Comparison of ENCODE assay signal across 8 cellular contexts in genomic region chr16:82169861-82170845, GRCh38. TPM values are rescaled to one million over a fixed set of nuclear protein-coding genes. Genes with fewer than 3 reads are reported as not detected.
DNase-seq lines count a peak whose midpoint lies in the region; ATAC-seq, FAIRE-seq and TF ChIP-seq lines count a peak whose summit lies in the region.

TSS of gene MPHOSPH6 (minus strand) at chr16:82170224. CDS start at chr16:82170175, 49 bp downstream.

- DNase-seq in A673 (ENCODE audit: low spot score) = peak; percentile 96
- DNase-seq in NCI-H2196 treated with DMSO at 0.1 percent for 48 hours (lab: John Stamatoyannopoulos, UW; ENCODE audit: unreplicated experiment) = peak; percentile 32
- peak; percentile 85 for DNase-seq in WTC11 (ENCODE audit: low spot score)
- peak; percentile 72 for DNase-seq in bronchial epithelial cell (ENCODE audit: low read depth)
- DNase-seq in immature natural killer cell = peak; percentile 87 to 89 (median 89)
- peak; percentile 82 for DNase-seq in smooth muscle cell of the brain vasculature (ENCODE audit: low read depth, low spot score)

- TF ChIP-seq CTCF in A673 (conservative IDR thresholded peaks at IDR 0.05; ENCODE audit: low read depth, low read length) = no peak
- TF ChIP-seq CTCF in WTC11 (IDR thresholded peaks at IDR 0.05) = no peak
- peak; percentile 19 for TF ChIP-seq CTCF in bronchial epithelial cell (IDR thresholded peaks at IDR 0.05; ENCODE audit: insufficient read depth, low read length, severe bottlenecking)

- H3K9me3 Mint-ChIP-seq in WTC11 (peaks cover 26% of the 10 kb centered on the region), immature natural killer cell (no peaks in the 10 kb centered on the region)

- peaks cover 26% of the 10 kb centered on the region for H3K36me3 ChIP-seq in A673 (ENCODE audit: insufficient read depth, low read length, poor library complexity, severe bottlenecking)
- H3K36me3 ChIP-seq in bronchial epithelial cell (ENCODE audit: control insufficient read depth, insufficient read depth, low read length) = peaks cover 12% of the 10 kb centered on the region

- peak within 1 kb of the TSS; percentile 95 for H3K27ac ChIP-seq in A673 (ENCODE audit: low read depth, low read length, poor library complexity, severe bottlenecking)

- peak; percentile 87 for ATAC-seq in GM18861 (IDR thresholded peaks at IDR 0.05; ENCODE audit: unreplicated experiment)
- peak; percentile 93 for ATAC-seq in HG03095 (IDR thresholded peaks at IDR 0.05; ENCODE audit: unreplicated experiment)
- peak; percentile 93 for ATAC-seq in WTC11

- H3K27ac Mint-ChIP-seq in WTC11 (peak within 1 kb of the TSS; percentile 89), immature natural killer cell (peak within 1 kb of the TSS; percentile 72 to 94 (median 88))

- intact Hi-C loops in A673 (cut with micrococcal nuclease; ENCODE audit: unreplicated experiment) = no loop called here

- CTCF ChIA-PET in A673 (lab: Charles Lee) = interaction anchor here (0.6 to 1.3 kb wide), 2 partner anchors 60 to 73 kb away, joined by 4 to 6 read pairs; no protein-coding TSS in a partner anchor
- CTCF ChIA-PET in WTC11 (lab: Charles Lee) = interaction anchor here (0.9 to 1.4 kb wide), 10 partner anchors 60 to 440 kb away, joined by 3 to 17 read pairs (median 5); no protein-coding TSS in a partner anchor

- H3K36me3 Mint-ChIP-seq in WTC11 (peaks cover 41% of the 10 kb centered on the region), immature natural killer cell (peaks cover 0 to 10% (median 3%) of the 10 kb centered on the region in 3 donors)

- H3K9me3 ChIP-seq in A673 (ENCODE audit: low read depth, low read length, poor library complexity, severe bottlenecking) = no peaks in the 10 kb centered on the region

- POLR2A ChIA-PET in A673 (lab: Charles Lee; ENCODE audit: low non-redundant PET) = interaction anchor here (0.5 kb wide), 1 partner anchor 922 kb away, joined by 7 read pairs; no protein-coding TSS in a partner anchor
- POLR2A ChIA-PET in WTC11 (lab: Charles Lee) = interaction anchor here (0.6 to 1.3 kb wide), 5 partner anchors 10 to 856 kb away, joined by 3 to 4 read pairs (median 4); partner anchors contain the start of gene GAN

- no TSS peak for BruUV-seq in A673 (replicated peaks; lab: Mats Ljungman, UMichigan)

- no peaks in the 10 kb centered on the region for H3K4me1 ChIP-seq in A673 (ENCODE audit: insufficient read depth, low read length, poor library complexity, severe bottlenecking)

- H3K27me3 ChIP-seq in A673 (replicated peaks; ENCODE audit: insufficient read depth, low read depth, low read length, poor library complexity) = peaks cover 7% of the 10 kb centered on the region
- H3K27me3 ChIP-seq in bronchial epithelial cell (ENCODE audit: control insufficient read depth, insufficient read depth, low read length) = no peaks in the 10 kb centered on the region

- H3K27me3 Mint-ChIP-seq in WTC11 (ENCODE audit: low read depth) = peaks cover 25% of the 10 kb centered on the region
- H3K27me3 Mint-ChIP-seq in immature natural killer cell (ENCODE audit: low read depth in 3 of 3) = peaks cover 0 to 9% (median 8%) of the 10 kb centered on the region in 3 donors

- H3K4me1 Mint-ChIP-seq in WTC11 (peaks cover 10% of the 10 kb centered on the region), immature natural killer cell (peaks cover 12 to 20% of the 10 kb centered on the region in 2 donors)

- H3K4me3 Mint-ChIP-seq in WTC11 (peak within 1 kb of the TSS; percentile 86), immature natural killer cell (peak within 1 kb of the TSS; percentile 91 to 96 (median 93))

- H3K4me3 ChIP-seq in A673 (ENCODE audit: low read depth, low read length, poor library complexity, severe bottlenecking) (peak within 1 kb of the TSS; percentile 80), bronchial epithelial cell (ENCODE audit: low read depth, low read length) (peak within 1 kb of the TSS; percentile 81)

- no peak for FAIRE-seq in bronchial epithelial cell (lab: Jason Lieb, UNC)

TF ChIP-seq in WTC11, 78 proteins besides CTCF, POLR2A, EP300 and RAD21 (continues in another document):
- TF ChIP-seq STAT6 (CRISPR knock-in tag; conservative IDR thresholded peaks at IDR 0.05; ENCODE audit: low read depth) = no peak
- TF ChIP-seq GABPB1 (CRISPR knock-in tag; IDR thresholded peaks at IDR 0.05) = peak; percentile 51; the same call in 1 of the 2 replicates
- peak; percentile 91 for TF ChIP-seq HMGXB4 (CRISPR knock-in tag; IDR thresholded peaks at IDR 0.05)
- peak; percentile 61; the same call in 1 of the 2 replicates for TF ChIP-seq CREM (CRISPR knock-in tag; IDR thresholded peaks at IDR 0.05)
- TF ChIP-seq CREB1 (CRISPR knock-in tag; IDR thresholded peaks at IDR 0.05) = 0 out of 2 replicates have a peak, but pooled peaks have one; percentile 29
- TF ChIP-seq KAT7 (CRISPR knock-in tag; IDR thresholded peaks at IDR 0.05; ENCODE audit: borderline replicate concordance) = 0 out of 2 replicates have a peak, but pooled peaks have one; percentile 73
- 0 out of 2 replicates have a peak, but pooled peaks have one; percentile 14 for TF ChIP-seq PRDM15 (CRISPR knock-in tag; IDR thresholded peaks at IDR 0.05)
- TF ChIP-seq FOXK1 (CRISPR knock-in tag; IDR thresholded peaks at IDR 0.05) = peak; percentile 89; the same call in 1 of the 2 replicates
- no peak for TF ChIP-seq MLX (CRISPR knock-in tag; IDR thresholded peaks at IDR 0.05)
- TF ChIP-seq EMX1 (CRISPR knock-in tag; IDR thresholded peaks at IDR 0.05) = no peak

RNA-seq across cellular contexts. Expression of gene MPHOSPH6, which starts in this region (rescaled TPM):
- total RNA-seq in A673 (2021) (65.9 and 74.4 TPM in 2 replicates), WTC11 (2021) (29.2 to 31.3 TPM (median 30.8 TPM) in 3 replicates), bronchial epithelial cell (71.8 and 91.9 TPM in 2 replicates)
- polyA plus RNA-seq in immature natural killer cell = 10 to 100 TPM; 14.8 to 49.0 (median 16.7) TPM

Comparison
In these comparisons a context has a peak if more than half of its experiments do, and no peak if none do; other contexts are left out.
1. Peak in every context shown above with its lines: DNase-seq, ATAC-seq, H3K4me3 ChIP-seq and H3K27ac ChIP-seq.
2. DNase-seq: peak in every context shown above with its lines; median percentile 96 in A673; 89 in immature natural killer cell; 85 in WTC11; 82 in smooth muscle cell of the brain vasculature; 72 in bronchial epithelial cell; 32 in NCI-H2196 treated with DMSO at 0.1 percent for 48 hours.